Comparison of ENCODE assay signal across 15 cellular contexts in genomic region chr19:43636121-43636683, GRCh38.
DNase-seq lines count a peak whose midpoint lies in the region; ATAC-seq lines count a peak whose summit lies in the region.
"Had no signal": no experiment of that assay in that cellular context is flagged by ENCODE, and none has a peak within 500 bp of the region (broad histone marks: within the 10 kb centered on the region; RNA-seq: fewer than 3 reads in every experiment).

No MANE protein-coding gene starts in this region.

- no peak overlapping the region for H3K9ac ChIP-seq in HUES48 (ENCODE audit: low read depth, low read length)

- peaks cover 23% of the 10 kb centered on the region for H3K4me1 ChIP-seq in HUES48 (ENCODE audit: control insufficient read depth, insufficient read depth, low read length)

- DNase-seq in ecto neural progenitor cell (ENCODE audit: low spot score) (peak; percentile 55), midbrain (lab: John Stamatoyannopoulos, UW) (peak; percentile 75), superior temporal gyrus (ENCODE audit: extremely low spot score) (peak; percentile 70), SHP77 (lab: John Stamatoyannopoulos, UW) (no peak)
- DNase-seq: activated CD4-positive, alpha-beta T cell treated with anti-CD3 and anti-CD28 coated beads for 36 hours; activated T-cell treated with anti-CD3 and anti-CD28 coated beads, Interleukin-2, amount 50 U/mL, for 72 hours; CD4-positive, alpha-beta memory T cell; heart right ventricle; NCI-H446 treated with DMSO at 0.1 percent for 48 hours; T-cell had no signal

- ATAC-seq in HG03045 (IDR thresholded peaks at IDR 0.05; ENCODE audit: unreplicated experiment), result no peak
- no peak for ATAC-seq in HG03457 (IDR thresholded peaks at IDR 0.05; ENCODE audit: unreplicated experiment)
- ATAC-seq: activated CD4-positive, alpha-beta T cell treated with anti-CD3 and anti-CD28 coated beads for 36 hours; activated T-cell treated with anti-CD3 and anti-CD28 coated beads, Interleukin-2, amount 50 U/mL, for 72 hours; T-cell had no signal

- peak overlapping the region; percentile 60 for H3K27ac ChIP-seq in HUES48 (ENCODE audit: low read depth, low read length)
- H3K27ac ChIP-seq: ascending aorta, heart right ventricle, PC-9 had no signal

- no peaks in the 10 kb centered on the region for H3K36me3 ChIP-seq in HUES48 (ENCODE audit: control insufficient read depth, insufficient read depth, low read length)
- H3K36me3 ChIP-seq: ascending aorta, heart right ventricle had no signal

- H3K4me3 ChIP-seq in HUES48 (ENCODE audit: low read depth, low read length), result peak overlapping the region; percentile 16; the same call in 1 of the 2 replicates
- H3K4me3 ChIP-seq: ascending aorta, heart right ventricle, PC-9 had no signal

- H3K9me3 ChIP-seq in HUES48 (ENCODE audit: control insufficient read depth, insufficient read depth, low read length), result no peaks in the 10 kb centered on the region
- H3K9me3 ChIP-seq: ascending aorta, heart right ventricle had no signal

- peaks cover 45% of the 10 kb centered on the region for H3K27me3 ChIP-seq in HUES48 (ENCODE audit: control insufficient read depth, insufficient read depth, low read length)
- H3K27me3 ChIP-seq: ascending aorta had no signal

Comparison
In these comparisons a context has a peak if more than half of its experiments do, and no peak if none do; other contexts are left out.
1. DNase-seq: peak in ecto neural progenitor cell (single experiment), midbrain (single experiment) and superior temporal gyrus (single experiment); none in SHP77 (0 of 2).